Comparison of ENCODE assay signal across 1 cellular context in genomic region chr1:46735708-46736324, GRCh38.
TF ChIP-seq lines count a peak whose summit lies in the region.

No MANE protein-coding gene starts in this region.

TF ChIP-seq in HepG2, 621 proteins besides CTCF, POLR2A, EP300 and RAD21 (continued from another document):
- TF ChIP-seq, protein P1, sequence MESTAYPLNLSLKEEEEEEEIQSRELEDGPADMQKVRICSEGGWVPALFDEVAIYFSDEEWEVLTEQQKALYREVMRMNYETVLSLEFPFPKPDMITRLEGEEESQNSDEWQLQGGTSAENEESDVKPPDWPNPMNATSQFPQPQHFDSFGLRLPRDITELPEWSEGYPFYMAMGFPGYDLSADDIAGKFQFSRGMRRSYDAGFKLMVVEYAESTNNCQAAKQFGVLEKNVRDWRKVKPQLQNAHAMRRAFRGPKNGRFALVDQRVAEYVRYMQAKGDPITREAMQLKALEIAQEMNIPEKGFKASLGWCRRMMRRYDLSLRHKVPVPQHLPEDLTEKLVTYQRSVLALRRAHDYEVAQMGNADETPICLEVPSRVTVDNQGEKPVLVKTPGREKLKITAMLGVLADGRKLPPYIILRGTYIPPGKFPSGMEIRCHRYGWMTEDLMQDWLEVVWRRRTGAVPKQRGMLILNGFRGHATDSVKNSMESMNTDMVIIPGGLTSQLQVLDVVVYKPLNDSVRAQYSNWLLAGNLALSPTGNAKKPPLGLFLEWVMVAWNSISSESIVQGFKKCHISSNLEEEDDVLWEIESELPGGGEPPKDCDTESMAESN (CRISPR knock-in tag; conservative IDR thresholded peaks at IDR 0.05), result no peak
- TF ChIP-seq ZBTB42 (CRISPR knock-in tag; IDR thresholded peaks at IDR 0.05) (no peak), ZNF605 (CRISPR knock-in tag; IDR thresholded peaks at IDR 0.05) (no peak), THAP11 (CRISPR knock-in tag; IDR thresholded peaks at IDR 0.05) (peak; percentile 68), NR1H2 (CRISPR knock-in tag; IDR thresholded peaks at IDR 0.05; ENCODE audit: borderline replicate concordance, low read depth) (no peak), ZNF549 (CRISPR knock-in tag; IDR thresholded peaks at IDR 0.05) (no peak), DR1 (CRISPR knock-in tag; IDR thresholded peaks at IDR 0.05) (no peak), ZNF577 (CRISPR knock-in tag; IDR thresholded peaks at IDR 0.05; ENCODE audit: borderline replicate concordance, low read depth) (no peak), RORA (CRISPR knock-in tag; IDR thresholded peaks at IDR 0.05) (no peak), ZNF670 (CRISPR knock-in tag; IDR thresholded peaks at IDR 0.05; ENCODE audit: borderline replicate concordance) (no peak), CBFB (CRISPR knock-in tag; IDR thresholded peaks at IDR 0.05) (no peak), ZNF329 (CRISPR knock-in tag; IDR thresholded peaks at IDR 0.05; ENCODE audit: low read depth) (no peak), ZNF768 (CRISPR knock-in tag; IDR thresholded peaks at IDR 0.05) (no peak), ZNF180 (CRISPR knock-in tag; IDR thresholded peaks at IDR 0.05; ENCODE audit: borderline replicate concordance, low read depth) (no peak), DNMT3B (CRISPR knock-in tag; conservative IDR thresholded peaks at IDR 0.05) (peak; percentile 86; the same call in 1 of the 2 replicates), WIZ (CRISPR knock-in tag; IDR thresholded peaks at IDR 0.05) (peak; percentile 92; the same call in 1 of the 2 replicates), NCOA5 (CRISPR knock-in tag; IDR thresholded peaks at IDR 0.05) (no peak), POGZ (CRISPR knock-in tag; IDR thresholded peaks at IDR 0.05) (no peak), NFYB (CRISPR knock-in tag; IDR thresholded peaks at IDR 0.05) (no peak), NCOA2 (CRISPR knock-in tag; IDR thresholded peaks at IDR 0.05) (peak; percentile 68), ZNF263 (CRISPR knock-in tag; IDR thresholded peaks at IDR 0.05) (0 out of 2 replicates have a peak, but pooled peaks have one; percentile 21), ZNF614 (CRISPR knock-in tag; IDR thresholded peaks at IDR 0.05; ENCODE audit: borderline replicate concordance) (no peak), YEATS4 (CRISPR knock-in tag; IDR thresholded peaks at IDR 0.05; ENCODE audit: borderline replicate concordance) (no peak), HNRNPL (IDR thresholded peaks at IDR 0.05; ENCODE audit: low read depth, low read length) (no peak), ZFP90 (CRISPR knock-in tag; IDR thresholded peaks at IDR 0.05; ENCODE audit: borderline replicate concordance) (no peak), ZNF382 (CRISPR knock-in tag; IDR thresholded peaks at IDR 0.05; ENCODE audit: borderline replicate concordance) (no peak), PPARG (CRISPR knock-in tag; conservative IDR thresholded peaks at IDR 0.05) (no peak; the same call in 1 of the 2 replicates), MIER3 (CRISPR knock-in tag; IDR thresholded peaks at IDR 0.05; ENCODE audit: borderline replicate concordance) (no peak), ZNF10 (CRISPR knock-in tag; IDR thresholded peaks at IDR 0.05; ENCODE audit: borderline replicate concordance, low read depth) (no peak), HDAC6 (IDR thresholded peaks at IDR 0.05; ENCODE audit: low read depth, low read length) (no peak)
- TF ChIP-seq, protein P2, sequence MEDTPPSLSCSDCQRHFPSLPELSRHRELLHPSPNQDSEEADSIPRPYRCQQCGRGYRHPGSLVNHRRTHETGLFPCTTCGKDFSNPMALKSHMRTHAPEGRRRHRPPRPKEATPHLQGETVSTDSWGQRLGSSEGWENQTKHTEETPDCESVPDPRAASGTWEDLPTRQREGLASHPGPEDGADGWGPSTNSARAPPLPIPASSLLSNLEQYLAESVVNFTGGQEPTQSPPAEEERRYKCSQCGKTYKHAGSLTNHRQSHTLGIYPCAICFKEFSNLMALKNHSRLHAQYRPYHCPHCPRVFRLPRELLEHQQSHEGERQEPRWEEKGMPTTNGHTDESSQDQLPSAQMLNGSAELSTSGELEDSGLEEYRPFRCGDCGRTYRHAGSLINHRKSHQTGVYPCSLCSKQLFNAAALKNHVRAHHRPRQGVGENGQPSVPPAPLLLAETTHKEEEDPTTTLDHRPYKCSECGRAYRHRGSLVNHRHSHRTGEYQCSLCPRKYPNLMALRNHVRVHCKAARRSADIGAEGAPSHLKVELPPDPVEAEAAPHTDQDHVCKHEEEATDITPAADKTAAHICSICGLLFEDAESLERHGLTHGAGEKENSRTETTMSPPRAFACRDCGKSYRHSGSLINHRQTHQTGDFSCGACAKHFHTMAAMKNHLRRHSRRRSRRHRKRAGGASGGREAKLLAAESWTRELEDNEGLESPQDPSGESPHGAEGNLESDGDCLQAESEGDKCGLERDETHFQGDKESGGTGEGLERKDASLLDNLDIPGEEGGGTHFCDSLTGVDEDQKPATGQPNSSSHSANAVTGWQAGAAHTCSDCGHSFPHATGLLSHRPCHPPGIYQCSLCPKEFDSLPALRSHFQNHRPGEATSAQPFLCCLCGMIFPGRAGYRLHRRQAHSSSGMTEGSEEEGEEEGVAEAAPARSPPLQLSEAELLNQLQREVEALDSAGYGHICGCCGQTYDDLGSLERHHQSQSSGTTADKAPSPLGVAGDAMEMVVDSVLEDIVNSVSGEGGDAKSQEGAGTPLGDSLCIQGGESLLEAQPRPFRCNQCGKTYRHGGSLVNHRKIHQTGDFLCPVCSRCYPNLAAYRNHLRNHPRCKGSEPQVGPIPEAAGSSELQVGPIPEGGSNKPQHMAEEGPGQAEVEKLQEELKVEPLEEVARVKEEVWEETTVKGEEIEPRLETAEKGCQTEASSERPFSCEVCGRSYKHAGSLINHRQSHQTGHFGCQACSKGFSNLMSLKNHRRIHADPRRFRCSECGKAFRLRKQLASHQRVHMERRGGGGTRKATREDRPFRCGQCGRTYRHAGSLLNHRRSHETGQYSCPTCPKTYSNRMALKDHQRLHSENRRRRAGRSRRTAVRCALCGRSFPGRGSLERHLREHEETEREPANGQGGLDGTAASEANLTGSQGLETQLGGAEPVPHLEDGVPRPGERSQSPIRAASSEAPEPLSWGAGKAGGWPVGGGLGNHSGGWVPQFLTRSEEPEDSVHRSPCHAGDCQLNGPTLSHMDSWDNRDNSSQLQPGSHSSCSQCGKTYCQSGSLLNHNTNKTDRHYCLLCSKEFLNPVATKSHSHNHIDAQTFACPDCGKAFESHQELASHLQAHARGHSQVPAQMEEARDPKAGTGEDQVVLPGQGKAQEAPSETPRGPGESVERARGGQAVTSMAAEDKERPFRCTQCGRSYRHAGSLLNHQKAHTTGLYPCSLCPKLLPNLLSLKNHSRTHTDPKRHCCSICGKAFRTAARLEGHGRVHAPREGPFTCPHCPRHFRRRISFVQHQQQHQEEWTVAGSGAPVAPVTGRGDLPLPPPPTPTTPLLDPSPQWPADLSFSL (CRISPR knock-in tag; IDR thresholded peaks at IDR 0.05), result no peak
- TF ChIP-seq, protein P3, sequence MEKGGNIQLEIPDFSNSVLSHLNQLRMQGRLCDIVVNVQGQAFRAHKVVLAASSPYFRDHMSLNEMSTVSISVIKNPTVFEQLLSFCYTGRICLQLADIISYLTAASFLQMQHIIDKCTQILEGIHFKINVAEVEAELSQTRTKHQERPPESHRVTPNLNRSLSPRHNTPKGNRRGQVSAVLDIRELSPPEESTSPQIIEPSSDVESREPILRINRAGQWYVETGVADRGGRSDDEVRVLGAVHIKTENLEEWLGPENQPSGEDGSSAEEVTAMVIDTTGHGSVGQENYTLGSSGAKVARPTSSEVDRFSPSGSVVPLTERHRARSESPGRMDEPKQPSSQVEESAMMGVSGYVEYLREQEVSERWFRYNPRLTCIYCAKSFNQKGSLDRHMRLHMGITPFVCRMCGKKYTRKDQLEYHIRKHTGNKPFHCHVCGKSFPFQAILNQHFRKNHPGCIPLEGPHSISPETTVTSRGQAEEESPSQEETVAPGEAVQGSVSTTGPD (CRISPR knock-in tag; IDR thresholded peaks at IDR 0.05), result no peak
- TF ChIP-seq, protein P4, sequence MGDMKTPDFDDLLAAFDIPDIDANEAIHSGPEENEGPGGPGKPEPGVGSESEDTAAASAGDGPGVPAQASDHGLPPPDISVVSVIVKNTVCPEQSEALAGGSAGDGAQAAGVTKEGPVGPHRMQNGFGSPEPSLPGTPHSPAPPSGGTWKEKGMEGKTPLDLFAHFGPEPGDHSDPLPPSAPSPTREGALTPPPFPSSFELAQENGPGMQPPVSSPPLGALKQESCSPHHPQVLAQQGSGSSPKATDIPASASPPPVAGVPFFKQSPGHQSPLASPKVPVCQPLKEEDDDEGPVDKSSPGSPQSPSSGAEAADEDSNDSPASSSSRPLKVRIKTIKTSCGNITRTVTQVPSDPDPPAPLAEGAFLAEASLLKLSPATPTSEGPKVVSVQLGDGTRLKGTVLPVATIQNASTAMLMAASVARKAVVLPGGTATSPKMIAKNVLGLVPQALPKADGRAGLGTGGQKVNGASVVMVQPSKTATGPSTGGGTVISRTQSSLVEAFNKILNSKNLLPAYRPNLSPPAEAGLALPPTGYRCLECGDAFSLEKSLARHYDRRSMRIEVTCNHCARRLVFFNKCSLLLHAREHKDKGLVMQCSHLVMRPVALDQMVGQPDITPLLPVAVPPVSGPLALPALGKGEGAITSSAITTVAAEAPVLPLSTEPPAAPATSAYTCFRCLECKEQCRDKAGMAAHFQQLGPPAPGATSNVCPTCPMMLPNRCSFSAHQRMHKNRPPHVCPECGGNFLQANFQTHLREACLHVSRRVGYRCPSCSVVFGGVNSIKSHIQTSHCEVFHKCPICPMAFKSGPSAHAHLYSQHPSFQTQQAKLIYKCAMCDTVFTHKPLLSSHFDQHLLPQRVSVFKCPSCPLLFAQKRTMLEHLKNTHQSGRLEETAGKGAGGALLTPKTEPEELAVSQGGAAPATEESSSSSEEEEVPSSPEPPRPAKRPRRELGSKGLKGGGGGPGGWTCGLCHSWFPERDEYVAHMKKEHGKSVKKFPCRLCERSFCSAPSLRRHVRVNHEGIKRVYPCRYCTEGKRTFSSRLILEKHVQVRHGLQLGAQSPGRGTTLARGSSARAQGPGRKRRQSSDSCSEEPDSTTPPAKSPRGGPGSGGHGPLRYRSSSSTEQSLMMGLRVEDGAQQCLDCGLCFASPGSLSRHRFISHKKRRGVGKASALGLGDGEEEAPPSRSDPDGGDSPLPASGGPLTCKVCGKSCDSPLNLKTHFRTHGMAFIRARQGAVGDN (CRISPR knock-in tag; IDR thresholded peaks at IDR 0.05), result no peak
